In genomic region chr21:44326716-44327602, GRCh38 we compare ENCODE assay signal across 3 cellular contexts.
TF ChIP-seq lines count a peak whose summit lies in the region.

No MANE protein-coding gene starts in this region.

TF ChIP-seq in SK-N-SH, 30 proteins besides CTCF, POLR2A, EP300 and RAD21:
- TF ChIP-seq MXI1 (IDR thresholded peaks at IDR 0.05; ENCODE audit: low read depth, low read length), result no peak
- TF ChIP-seq RXRA (IDR thresholded peaks at IDR 0.05; ENCODE audit: borderline replicate concordance, low read depth), result no peak
- no peak for TF ChIP-seq TCF12 (IDR thresholded peaks at IDR 0.05)
- TF ChIP-seq SIN3A (IDR thresholded peaks at IDR 0.05; ENCODE audit: borderline replicate concordance, low read depth, low read length), result no peak
- no peak for TF ChIP-seq CHD2 (IDR thresholded peaks at IDR 0.05; ENCODE audit: low read length, partially characterized antibody)
- no peak for TF ChIP-seq REST (IDR thresholded peaks at IDR 0.05; ENCODE audit: low read depth, low read length)
- TF ChIP-seq PBX3 (IDR thresholded peaks at IDR 0.05), result no peak
- TF ChIP-seq, protein P1, sequence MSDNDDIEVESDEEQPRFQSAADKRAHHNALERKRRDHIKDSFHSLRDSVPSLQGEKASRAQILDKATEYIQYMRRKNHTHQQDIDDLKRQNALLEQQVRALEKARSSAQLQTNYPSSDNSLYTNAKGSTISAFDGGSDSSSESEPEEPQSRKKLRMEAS (IDR thresholded peaks at IDR 0.05; ENCODE audit: low read depth), result no peak
- no peak for TF ChIP-seq GABPA (IDR thresholded peaks at IDR 0.05; ENCODE audit: low read depth)
- TF ChIP-seq NRF1 (IDR thresholded peaks at IDR 0.05; ENCODE audit: low read depth, low read length), result no peak
- TF ChIP-seq FOXM1 (IDR thresholded peaks at IDR 0.05; ENCODE audit: low read depth), result no peak
- TF ChIP-seq MEF2A (IDR thresholded peaks at IDR 0.05; ENCODE audit: borderline replicate concordance, low read depth), result no peak
- TF ChIP-seq JUND (IDR thresholded peaks at IDR 0.05), result no peak
- TF ChIP-seq FOXJ3 (CRISPR knock-in tag; IDR thresholded peaks at IDR 0.05), result no peak
- no peak for TF ChIP-seq RFX5 (IDR thresholded peaks at IDR 0.05; ENCODE audit: low read length)

TF ChIP-seq in SK-N-SH treated with all-trans-retinoic acid at 6 μM for 48 hours, 23 proteins besides CTCF, POLR2A, EP300 and RAD21:
- TF ChIP-seq GLIS3 (CRISPR knock-in tag; IDR thresholded peaks at IDR 0.05), result no peak
- TF ChIP-seq, protein P2, sequence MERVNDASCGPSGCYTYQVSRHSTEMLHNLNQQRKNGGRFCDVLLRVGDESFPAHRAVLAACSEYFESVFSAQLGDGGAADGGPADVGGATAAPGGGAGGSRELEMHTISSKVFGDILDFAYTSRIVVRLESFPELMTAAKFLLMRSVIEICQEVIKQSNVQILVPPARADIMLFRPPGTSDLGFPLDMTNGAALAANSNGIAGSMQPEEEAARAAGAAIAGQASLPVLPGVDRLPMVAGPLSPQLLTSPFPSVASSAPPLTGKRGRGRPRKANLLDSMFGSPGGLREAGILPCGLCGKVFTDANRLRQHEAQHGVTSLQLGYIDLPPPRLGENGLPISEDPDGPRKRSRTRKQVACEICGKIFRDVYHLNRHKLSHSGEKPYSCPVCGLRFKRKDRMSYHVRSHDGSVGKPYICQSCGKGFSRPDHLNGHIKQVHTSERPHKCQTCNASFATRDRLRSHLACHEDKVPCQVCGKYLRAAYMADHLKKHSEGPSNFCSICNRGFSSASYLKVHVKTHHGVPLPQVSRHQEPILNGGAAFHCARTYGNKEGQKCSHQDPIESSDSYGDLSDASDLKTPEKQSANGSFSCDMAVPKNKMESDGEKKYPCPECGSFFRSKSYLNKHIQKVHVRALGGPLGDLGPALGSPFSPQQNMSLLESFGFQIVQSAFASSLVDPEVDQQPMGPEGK (CRISPR knock-in tag; IDR thresholded peaks at IDR 0.05; ENCODE audit: borderline replicate concordance), result no peak
- TF ChIP-seq ESRRG (CRISPR knock-in tag; IDR thresholded peaks at IDR 0.05), result no peak
- no peak for TF ChIP-seq BACH2 (CRISPR knock-in tag; IDR thresholded peaks at IDR 0.05; ENCODE audit: borderline replicate concordance)
- TF ChIP-seq ZFP3 (CRISPR knock-in tag; IDR thresholded peaks at IDR 0.05), result no peak

TF ChIP-seq in endothelial cell of umbilical vein, 7 proteins besides CTCF, POLR2A, EP300 and RAD21:
- no peak for TF ChIP-seq GATA2 (IDR thresholded peaks at IDR 0.05; ENCODE audit: insufficient read depth, insufficient read length, low read depth, low read length)
- no peak for TF ChIP-seq JUN (IDR thresholded peaks at IDR 0.05; ENCODE audit: borderline replicate concordance, insufficient read depth, insufficient read length, low read depth)
- no peak for TF ChIP-seq FOS (IDR thresholded peaks at IDR 0.05; ENCODE audit: borderline replicate concordance, insufficient read depth, low read length)
- no peak for TF ChIP-seq MYC (IDR thresholded peaks at IDR 0.05; ENCODE audit: low read depth, low read length)
- no peak for TF ChIP-seq EZH2 (IDR thresholded peaks at IDR 0.05; ENCODE audit: borderline replicate concordance, low read depth, low read length, severe bottlenecking)
- no peak for TF ChIP-seq POLR2AphosphoS5 (IDR thresholded peaks at IDR 0.05; ENCODE audit: insufficient read depth, low read depth, low read length)
- TF ChIP-seq, protein P1 (IDR thresholded peaks at IDR 0.05; ENCODE audit: insufficient read depth, insufficient read length), result no peak
